In the genomic region with DNA sequence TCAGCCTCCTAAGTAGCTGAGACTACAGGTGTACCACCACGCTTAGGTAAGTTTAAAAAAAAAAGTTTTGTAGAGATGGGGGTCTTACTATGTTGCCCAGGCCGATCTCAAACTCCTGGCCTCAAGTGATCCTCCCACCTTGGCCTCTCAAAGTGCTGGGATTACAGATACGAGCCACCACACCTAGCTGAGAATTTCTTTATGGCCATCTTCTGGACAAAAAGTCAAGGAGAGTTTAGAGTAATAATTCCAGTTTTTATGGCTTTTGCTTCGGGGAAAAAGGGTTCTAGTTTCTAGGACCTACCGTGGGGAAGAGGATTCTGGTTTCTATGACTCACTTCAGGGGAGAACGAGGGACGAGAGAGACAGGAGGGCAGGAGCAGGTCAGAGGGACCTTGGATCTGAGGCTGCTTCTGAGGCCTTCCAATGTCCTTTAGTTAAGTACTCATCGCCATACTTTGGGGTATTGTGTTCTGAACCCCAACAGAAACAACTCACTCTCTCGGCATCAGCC, we compare ENCODE assay signal across 1 cellular context.
TF ChIP-seq lines count a peak whose summit lies in the region.

No MANE protein-coding gene starts in this region.

TF ChIP-seq in K562, 482 proteins besides CTCF, POLR2A, EP300 and RAD21 (continued from another document):
- TF ChIP-seq ZNF121 (CRISPR knock-in tag; conservative IDR thresholded peaks at IDR 0.05), result peak; percentile 95
- peak; percentile 36; the same call in 1 of the 2 replicates for TF ChIP-seq ZFX (CRISPR knock-in tag; IDR thresholded peaks at IDR 0.05)
- TF ChIP-seq ZNF263 (CRISPR knock-in tag; IDR thresholded peaks at IDR 0.05; ENCODE audit: borderline replicate concordance), result 0 out of 2 replicates have a peak, but pooled peaks have one; percentile 39
- TF ChIP-seq, protein P1, sequence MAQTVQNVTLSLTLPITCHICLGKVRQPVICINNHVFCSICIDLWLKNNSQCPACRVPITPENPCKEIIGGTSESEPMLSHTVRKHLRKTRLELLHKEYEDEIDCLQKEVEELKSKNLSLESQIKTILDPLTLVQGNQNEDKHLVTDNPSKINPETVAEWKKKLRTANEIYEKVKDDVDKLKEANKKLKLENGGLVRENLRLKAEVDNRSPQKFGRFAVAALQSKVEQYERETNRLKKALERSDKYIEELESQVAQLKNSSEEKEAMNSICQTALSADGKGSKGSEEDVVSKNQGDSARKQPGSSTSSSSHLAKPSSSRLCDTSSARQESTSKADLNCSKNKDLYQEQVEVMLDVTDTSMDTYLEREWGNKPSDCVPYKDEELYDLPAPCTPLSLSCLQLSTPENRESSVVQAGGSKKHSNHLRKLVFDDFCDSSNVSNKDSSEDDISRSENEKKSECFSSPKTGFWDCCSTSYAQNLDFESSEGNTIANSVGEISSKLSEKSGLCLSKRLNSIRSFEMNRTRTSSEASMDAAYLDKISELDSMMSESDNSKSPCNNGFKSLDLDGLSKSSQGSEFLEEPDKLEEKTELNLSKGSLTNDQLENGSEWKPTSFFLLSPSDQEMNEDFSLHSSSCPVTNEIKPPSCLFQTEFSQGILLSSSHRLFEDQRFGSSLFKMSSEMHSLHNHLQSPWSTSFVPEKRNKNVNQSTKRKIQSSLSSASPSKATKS (CRISPR knock-in tag; IDR thresholded peaks at IDR 0.05), result 0 out of 2 replicates have a peak, but pooled peaks have one; percentile 32
- 0 out of 2 replicates have a peak, but pooled peaks have one; percentile 20 for TF ChIP-seq SP1 (CRISPR knock-in tag; IDR thresholded peaks at IDR 0.05)
- no peak for TF ChIP-seq CHD4 (IDR thresholded peaks at IDR 0.05; ENCODE audit: insufficient read depth, insufficient replicate concordance, low read depth, low read length, poor library complexity, severe bottlenecking)
- TF ChIP-seq RBM39 (optimal IDR thresholded peaks at IDR 0.05; ENCODE audit: low read depth, low read length), result no peak
- TF ChIP-seq NFATC3 (IDR thresholded peaks at IDR 0.05), result 0 out of 2 replicates have a peak, but pooled peaks have one; percentile 36
- TF ChIP-seq, protein P2, sequence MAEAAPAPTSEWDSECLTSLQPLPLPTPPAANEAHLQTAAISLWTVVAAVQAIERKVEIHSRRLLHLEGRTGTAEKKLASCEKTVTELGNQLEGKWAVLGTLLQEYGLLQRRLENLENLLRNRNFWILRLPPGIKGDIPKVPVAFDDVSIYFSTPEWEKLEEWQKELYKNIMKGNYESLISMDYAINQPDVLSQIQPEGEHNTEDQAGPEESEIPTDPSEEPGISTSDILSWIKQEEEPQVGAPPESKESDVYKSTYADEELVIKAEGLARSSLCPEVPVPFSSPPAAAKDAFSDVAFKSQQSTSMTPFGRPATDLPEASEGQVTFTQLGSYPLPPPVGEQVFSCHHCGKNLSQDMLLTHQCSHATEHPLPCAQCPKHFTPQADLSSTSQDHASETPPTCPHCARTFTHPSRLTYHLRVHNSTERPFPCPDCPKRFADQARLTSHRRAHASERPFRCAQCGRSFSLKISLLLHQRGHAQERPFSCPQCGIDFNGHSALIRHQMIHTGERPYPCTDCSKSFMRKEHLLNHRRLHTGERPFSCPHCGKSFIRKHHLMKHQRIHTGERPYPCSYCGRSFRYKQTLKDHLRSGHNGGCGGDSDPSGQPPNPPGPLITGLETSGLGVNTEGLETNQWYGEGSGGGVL (CRISPR knock-in tag; IDR thresholded peaks at IDR 0.05), result 0 out of 2 replicates have a peak, but pooled peaks have one; percentile 19
- no peak for TF ChIP-seq BMI1 (IDR thresholded peaks at IDR 0.05; ENCODE audit: low read length)
- no peak for TF ChIP-seq BRF1 (IDR thresholded peaks at IDR 0.05; ENCODE audit: borderline replicate concordance, extremely low read depth, insufficient read length)
- no peak for TF ChIP-seq FOXK1 (CRISPR knock-in tag; IDR thresholded peaks at IDR 0.05; ENCODE audit: borderline replicate concordance)
- TF ChIP-seq, protein P3, sequence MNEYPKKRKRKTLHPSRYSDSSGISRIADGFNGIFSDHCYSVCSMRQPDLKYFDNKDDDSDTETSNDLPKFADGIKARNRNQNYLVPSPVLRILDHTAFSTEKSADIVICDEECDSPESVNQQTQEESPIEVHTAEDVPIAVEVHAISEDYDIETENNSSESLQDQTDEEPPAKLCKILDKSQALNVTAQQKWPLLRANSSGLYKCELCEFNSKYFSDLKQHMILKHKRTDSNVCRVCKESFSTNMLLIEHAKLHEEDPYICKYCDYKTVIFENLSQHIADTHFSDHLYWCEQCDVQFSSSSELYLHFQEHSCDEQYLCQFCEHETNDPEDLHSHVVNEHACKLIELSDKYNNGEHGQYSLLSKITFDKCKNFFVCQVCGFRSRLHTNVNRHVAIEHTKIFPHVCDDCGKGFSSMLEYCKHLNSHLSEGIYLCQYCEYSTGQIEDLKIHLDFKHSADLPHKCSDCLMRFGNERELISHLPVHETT (CRISPR knock-in tag; conservative IDR thresholded peaks at IDR 0.05 in 1 of 2, IDR thresholded peaks at IDR 0.05 in 1 of 2), result peak in 1 of 2 experiments; percentile 11; a peak in 2 of 4 replicates
- TF ChIP-seq RBM25 (IDR thresholded peaks at IDR 0.05; ENCODE audit: low read depth, low read length, severe bottlenecking), result peak; percentile 36
- TF ChIP-seq ZNF431 (CRISPR knock-in tag; IDR thresholded peaks at IDR 0.05), result 0 out of 2 replicates have a peak, but pooled peaks have one; percentile 29
- TF ChIP-seq, protein P4, sequence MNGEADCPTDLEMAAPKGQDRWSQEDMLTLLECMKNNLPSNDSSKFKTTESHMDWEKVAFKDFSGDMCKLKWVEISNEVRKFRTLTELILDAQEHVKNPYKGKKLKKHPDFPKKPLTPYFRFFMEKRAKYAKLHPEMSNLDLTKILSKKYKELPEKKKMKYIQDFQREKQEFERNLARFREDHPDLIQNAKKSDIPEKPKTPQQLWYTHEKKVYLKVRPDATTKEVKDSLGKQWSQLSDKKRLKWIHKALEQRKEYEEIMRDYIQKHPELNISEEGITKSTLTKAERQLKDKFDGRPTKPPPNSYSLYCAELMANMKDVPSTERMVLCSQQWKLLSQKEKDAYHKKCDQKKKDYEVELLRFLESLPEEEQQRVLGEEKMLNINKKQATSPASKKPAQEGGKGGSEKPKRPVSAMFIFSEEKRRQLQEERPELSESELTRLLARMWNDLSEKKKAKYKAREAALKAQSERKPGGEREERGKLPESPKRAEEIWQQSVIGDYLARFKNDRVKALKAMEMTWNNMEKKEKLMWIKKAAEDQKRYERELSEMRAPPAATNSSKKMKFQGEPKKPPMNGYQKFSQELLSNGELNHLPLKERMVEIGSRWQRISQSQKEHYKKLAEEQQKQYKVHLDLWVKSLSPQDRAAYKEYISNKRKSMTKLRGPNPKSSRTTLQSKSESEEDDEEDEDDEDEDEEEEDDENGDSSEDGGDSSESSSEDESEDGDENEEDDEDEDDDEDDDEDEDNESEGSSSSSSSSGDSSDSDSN (IDR thresholded peaks at IDR 0.05; ENCODE audit: borderline replicate concordance in 1 of 2, low read depth in 2 of 2, low read length in 2 of 2), result 0 out of 4 replicates have a peak, but pooled peaks of 1 of the 2 experiments have one; percentile 7
- TF ChIP-seq EP400 (IDR thresholded peaks at IDR 0.05), result 0 out of 2 replicates have a peak, but pooled peaks have one; percentile 5
- TF ChIP-seq SMAD4 (CRISPR knock-in tag; conservative IDR thresholded peaks at IDR 0.05), result no peak
- no peak for TF ChIP-seq FOXK2 (conservative IDR thresholded peaks at IDR 0.05 in 1 of 2, IDR thresholded peaks at IDR 0.05 in 1 of 2; ENCODE audit: low read depth in 2 of 2)
- no peak for TF ChIP-seq FOXP1 (CRISPR knock-in tag; IDR thresholded peaks at IDR 0.05)
- no peak for TF ChIP-seq SLC30A9 (CRISPR knock-in tag; IDR thresholded peaks at IDR 0.05)
- no peak for TF ChIP-seq CEBPB (tag; IDR thresholded peaks at IDR 0.05)
- no peak for TF ChIP-seq ZNF146 (CRISPR knock-in tag; IDR thresholded peaks at IDR 0.05; ENCODE audit: unreplicated experiment)
- TF ChIP-seq KLF13 (tag; IDR thresholded peaks at IDR 0.05; ENCODE audit: borderline replicate concordance, low read depth), result no peak
- 0 out of 4 replicates have a peak, but pooled peaks of 1 of the 2 experiments have one; percentile 8 for TF ChIP-seq NRF1 (conservative IDR thresholded peaks at IDR 0.05 in 1 of 2, IDR thresholded peaks at IDR 0.05 in 1 of 2)
- no peak for TF ChIP-seq ZC3H11A (IDR thresholded peaks at IDR 0.05; ENCODE audit: low read depth, low read length)
- TF ChIP-seq, protein P5, sequence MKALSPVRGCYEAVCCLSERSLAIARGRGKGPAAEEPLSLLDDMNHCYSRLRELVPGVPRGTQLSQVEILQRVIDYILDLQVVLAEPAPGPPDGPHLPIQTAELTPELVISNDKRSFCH (CRISPR knock-in tag; IDR thresholded peaks at IDR 0.05), result no peak
- TF ChIP-seq, protein P5 (tag; IDR thresholded peaks at IDR 0.05), result no peak; the same call in 1 of the 2 replicates
- peak; percentile 41; the same call in 1 of the 2 replicates for TF ChIP-seq JUND (IDR thresholded peaks at IDR 0.05; ENCODE audit: borderline replicate concordance, low read depth, low read length)
- TF ChIP-seq JUND (tag; IDR thresholded peaks at IDR 0.05; ENCODE audit: borderline replicate concordance, low read depth, low read length), result no peak
- no peak for TF ChIP-seq FOXJ2 (tag; IDR thresholded peaks at IDR 0.05)
- no peak for TF ChIP-seq SMARCC2 (IDR thresholded peaks at IDR 0.05; ENCODE audit: low read depth)
- TF ChIP-seq, protein P6, sequence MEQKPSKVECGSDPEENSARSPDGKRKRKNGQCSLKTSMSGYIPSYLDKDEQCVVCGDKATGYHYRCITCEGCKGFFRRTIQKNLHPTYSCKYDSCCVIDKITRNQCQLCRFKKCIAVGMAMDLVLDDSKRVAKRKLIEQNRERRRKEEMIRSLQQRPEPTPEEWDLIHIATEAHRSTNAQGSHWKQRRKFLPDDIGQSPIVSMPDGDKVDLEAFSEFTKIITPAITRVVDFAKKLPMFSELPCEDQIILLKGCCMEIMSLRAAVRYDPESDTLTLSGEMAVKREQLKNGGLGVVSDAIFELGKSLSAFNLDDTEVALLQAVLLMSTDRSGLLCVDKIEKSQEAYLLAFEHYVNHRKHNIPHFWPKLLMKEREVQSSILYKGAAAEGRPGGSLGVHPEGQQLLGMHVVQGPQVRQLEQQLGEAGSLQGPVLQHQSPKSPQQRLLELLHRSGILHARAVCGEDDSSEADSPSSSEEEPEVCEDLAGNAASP (IDR thresholded peaks at IDR 0.05), result no peak
- peak; percentile 16; the same call in 1 of the 2 replicates for TF ChIP-seq XRCC5 (IDR thresholded peaks at IDR 0.05; ENCODE audit: low read depth, low read length)
- no peak for TF ChIP-seq STAT5B (CRISPR knock-in tag; IDR thresholded peaks at IDR 0.05)
- TF ChIP-seq, protein P7, sequence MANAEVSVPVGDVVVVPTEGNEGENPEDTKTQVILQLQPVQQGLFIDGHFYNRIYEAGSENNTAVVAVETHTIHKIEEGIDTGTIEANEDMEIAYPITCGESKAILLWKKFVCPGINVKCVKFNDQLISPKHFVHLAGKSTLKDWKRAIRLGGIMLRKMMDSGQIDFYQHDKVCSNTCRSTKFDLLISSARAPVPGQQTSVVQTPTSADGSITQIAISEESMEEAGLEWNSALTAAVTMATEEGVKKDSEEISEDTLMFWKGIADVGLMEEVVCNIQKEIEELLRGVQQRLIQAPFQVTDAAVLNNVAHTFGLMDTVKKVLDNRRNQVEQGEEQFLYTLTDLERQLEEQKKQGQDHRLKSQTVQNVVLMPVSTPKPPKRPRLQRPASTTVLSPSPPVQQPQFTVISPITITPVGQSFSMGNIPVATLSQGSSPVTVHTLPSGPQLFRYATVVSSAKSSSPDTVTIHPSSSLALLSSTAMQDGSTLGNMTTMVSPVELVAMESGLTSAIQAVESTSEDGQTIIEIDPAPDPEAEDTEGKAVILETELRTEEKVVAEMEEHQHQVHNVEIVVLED (CRISPR knock-in tag; IDR thresholded peaks at IDR 0.05), result no peak
- TF ChIP-seq, protein P8, sequence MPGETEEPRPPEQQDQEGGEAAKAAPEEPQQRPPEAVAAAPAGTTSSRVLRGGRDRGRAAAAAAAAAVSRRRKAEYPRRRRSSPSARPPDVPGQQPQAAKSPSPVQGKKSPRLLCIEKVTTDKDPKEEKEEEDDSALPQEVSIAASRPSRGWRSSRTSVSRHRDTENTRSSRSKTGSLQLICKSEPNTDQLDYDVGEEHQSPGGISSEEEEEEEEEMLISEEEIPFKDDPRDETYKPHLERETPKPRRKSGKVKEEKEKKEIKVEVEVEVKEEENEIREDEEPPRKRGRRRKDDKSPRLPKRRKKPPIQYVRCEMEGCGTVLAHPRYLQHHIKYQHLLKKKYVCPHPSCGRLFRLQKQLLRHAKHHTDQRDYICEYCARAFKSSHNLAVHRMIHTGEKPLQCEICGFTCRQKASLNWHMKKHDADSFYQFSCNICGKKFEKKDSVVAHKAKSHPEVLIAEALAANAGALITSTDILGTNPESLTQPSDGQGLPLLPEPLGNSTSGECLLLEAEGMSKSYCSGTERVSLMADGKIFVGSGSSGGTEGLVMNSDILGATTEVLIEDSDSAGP (CRISPR knock-in tag; IDR thresholded peaks at IDR 0.05), result no peak; the same call in 1 of the 2 replicates
- TF ChIP-seq KAT2B (IDR thresholded peaks at IDR 0.05; ENCODE audit: low read depth, low read length), result no peak
